1 cellular context compared by ENCODE assay signal in the genomic region with DNA sequence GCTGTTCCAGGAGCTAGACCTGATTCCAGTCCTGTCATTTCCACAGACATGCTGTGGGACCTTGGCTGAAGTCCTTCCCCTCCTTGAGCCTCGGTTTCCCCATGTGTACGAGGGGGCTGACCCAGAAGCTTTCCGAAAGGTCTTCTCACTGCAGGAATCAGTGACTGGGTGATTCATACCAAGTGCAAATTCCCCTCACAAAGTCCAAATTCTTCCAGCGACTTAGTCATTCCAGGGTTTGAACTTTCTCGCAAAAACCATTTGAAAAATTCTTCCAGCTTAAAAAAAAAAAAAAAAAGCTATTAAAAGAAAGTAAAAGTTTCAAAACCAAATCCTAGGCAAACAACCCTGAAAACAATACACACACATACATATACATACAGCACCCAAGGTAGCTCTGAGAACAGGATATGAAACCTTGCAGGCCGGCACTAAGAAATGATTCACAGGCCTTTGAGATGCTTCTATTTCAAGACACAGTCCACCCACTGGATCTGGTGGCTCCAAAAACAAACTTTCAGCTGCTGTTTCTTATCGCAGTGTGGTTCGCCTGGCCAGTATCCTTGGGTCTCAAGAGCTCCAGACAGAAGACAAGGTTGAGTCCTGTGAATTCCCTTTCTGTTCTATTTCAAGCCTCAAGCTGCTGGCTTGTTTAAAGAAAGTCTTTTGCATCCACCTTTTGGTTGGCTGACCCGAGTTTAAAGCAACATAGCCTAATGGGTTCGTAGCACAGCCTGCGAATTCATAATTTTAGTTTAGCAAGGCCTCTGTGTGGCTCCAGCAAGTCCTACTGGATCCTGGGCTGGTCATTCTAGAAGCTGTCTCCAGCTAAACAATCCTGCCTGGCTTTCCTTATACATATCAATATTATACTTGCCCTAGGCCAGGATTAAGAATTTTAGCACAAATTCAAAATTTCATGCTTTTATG.
A peak's percentile ranks its signal among the peaks of the same experiment; 100 is the strongest.
TF ChIP-seq lines count a peak whose summit lies in the region.

No MANE protein-coding gene starts in this region.

TF ChIP-seq in GM12878, 131 proteins besides CTCF, POLR2A, EP300 and RAD21 (continued from another document and continues in another):
- TF ChIP-seq GATAD2B (conservative IDR thresholded peaks at IDR 0.05; ENCODE audit: low read depth) = 0 out of 2 replicates have a peak, but pooled peaks have one; percentile 13
- peak; percentile 84 for TF ChIP-seq TCF12 (IDR thresholded peaks at IDR 0.05; ENCODE audit: low read depth, low read length)
- TF ChIP-seq GABPA (IDR thresholded peaks at IDR 0.05; ENCODE audit: low read depth) = 0 out of 2 replicates have a peak, but pooled peaks have one; percentile 26
- peak; percentile 84 for TF ChIP-seq IRF4 (IDR thresholded peaks at IDR 0.05; ENCODE audit: low read depth, low read length)
- no peak for TF ChIP-seq HDAC6 (IDR thresholded peaks at IDR 0.05; ENCODE audit: unreplicated experiment)
- peak; percentile 95 for TF ChIP-seq ZNF384 (IDR thresholded peaks at IDR 0.05; ENCODE audit: borderline replicate concordance, low read depth, low read length)
- TF ChIP-seq KLF5 (IDR thresholded peaks at IDR 0.05; ENCODE audit: partially characterized antibody) = no peak
- TF ChIP-seq, protein P1, sequence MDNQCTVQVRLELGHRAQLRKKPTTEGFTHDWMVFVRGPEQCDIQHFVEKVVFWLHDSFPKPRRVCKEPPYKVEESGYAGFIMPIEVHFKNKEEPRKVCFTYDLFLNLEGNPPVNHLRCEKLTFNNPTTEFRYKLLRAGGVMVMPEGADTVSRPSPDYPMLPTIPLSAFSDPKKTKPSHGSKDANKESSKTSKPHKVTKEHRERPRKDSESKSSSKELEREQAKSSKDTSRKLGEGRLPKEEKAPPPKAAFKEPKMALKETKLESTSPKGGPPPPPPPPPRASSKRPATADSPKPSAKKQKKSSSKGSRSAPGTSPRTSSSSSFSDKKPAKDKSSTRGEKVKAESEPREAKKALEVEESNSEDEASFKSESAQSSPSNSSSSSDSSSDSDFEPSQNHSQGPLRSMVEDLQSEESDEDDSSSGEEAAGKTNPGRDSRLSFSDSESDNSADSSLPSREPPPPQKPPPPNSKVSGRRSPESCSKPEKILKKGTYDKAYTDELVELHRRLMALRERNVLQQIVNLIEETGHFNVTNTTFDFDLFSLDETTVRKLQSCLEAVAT (IDR thresholded peaks at IDR 0.05) = peak; percentile 81; the same call in 1 of the 2 replicates
- TF ChIP-seq, protein P2, sequence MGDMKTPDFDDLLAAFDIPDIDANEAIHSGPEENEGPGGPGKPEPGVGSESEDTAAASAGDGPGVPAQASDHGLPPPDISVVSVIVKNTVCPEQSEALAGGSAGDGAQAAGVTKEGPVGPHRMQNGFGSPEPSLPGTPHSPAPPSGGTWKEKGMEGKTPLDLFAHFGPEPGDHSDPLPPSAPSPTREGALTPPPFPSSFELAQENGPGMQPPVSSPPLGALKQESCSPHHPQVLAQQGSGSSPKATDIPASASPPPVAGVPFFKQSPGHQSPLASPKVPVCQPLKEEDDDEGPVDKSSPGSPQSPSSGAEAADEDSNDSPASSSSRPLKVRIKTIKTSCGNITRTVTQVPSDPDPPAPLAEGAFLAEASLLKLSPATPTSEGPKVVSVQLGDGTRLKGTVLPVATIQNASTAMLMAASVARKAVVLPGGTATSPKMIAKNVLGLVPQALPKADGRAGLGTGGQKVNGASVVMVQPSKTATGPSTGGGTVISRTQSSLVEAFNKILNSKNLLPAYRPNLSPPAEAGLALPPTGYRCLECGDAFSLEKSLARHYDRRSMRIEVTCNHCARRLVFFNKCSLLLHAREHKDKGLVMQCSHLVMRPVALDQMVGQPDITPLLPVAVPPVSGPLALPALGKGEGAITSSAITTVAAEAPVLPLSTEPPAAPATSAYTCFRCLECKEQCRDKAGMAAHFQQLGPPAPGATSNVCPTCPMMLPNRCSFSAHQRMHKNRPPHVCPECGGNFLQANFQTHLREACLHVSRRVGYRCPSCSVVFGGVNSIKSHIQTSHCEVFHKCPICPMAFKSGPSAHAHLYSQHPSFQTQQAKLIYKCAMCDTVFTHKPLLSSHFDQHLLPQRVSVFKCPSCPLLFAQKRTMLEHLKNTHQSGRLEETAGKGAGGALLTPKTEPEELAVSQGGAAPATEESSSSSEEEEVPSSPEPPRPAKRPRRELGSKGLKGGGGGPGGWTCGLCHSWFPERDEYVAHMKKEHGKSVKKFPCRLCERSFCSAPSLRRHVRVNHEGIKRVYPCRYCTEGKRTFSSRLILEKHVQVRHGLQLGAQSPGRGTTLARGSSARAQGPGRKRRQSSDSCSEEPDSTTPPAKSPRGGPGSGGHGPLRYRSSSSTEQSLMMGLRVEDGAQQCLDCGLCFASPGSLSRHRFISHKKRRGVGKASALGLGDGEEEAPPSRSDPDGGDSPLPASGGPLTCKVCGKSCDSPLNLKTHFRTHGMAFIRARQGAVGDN (IDR thresholded peaks at IDR 0.05) = peak; percentile 47
- peak; percentile 71; the same call in 1 of the 2 replicates for TF ChIP-seq MXI1 (IDR thresholded peaks at IDR 0.05; ENCODE audit: low read depth, low read length)
- TF ChIP-seq CEBPB (IDR thresholded peaks at IDR 0.05; ENCODE audit: borderline replicate concordance in 1 of 2, low read depth in 2 of 2, low read length in 2 of 2) = peak in 1 of 2 experiments; percentile 77; a peak in 2 of 4 replicates
- peak; percentile 77; the same call in 1 of the 2 replicates for TF ChIP-seq MTA3 (IDR thresholded peaks at IDR 0.05; ENCODE audit: borderline replicate concordance, low read length)
- peak; percentile 85 for TF ChIP-seq JUNB (IDR thresholded peaks at IDR 0.05)
- TF ChIP-seq, protein P3, sequence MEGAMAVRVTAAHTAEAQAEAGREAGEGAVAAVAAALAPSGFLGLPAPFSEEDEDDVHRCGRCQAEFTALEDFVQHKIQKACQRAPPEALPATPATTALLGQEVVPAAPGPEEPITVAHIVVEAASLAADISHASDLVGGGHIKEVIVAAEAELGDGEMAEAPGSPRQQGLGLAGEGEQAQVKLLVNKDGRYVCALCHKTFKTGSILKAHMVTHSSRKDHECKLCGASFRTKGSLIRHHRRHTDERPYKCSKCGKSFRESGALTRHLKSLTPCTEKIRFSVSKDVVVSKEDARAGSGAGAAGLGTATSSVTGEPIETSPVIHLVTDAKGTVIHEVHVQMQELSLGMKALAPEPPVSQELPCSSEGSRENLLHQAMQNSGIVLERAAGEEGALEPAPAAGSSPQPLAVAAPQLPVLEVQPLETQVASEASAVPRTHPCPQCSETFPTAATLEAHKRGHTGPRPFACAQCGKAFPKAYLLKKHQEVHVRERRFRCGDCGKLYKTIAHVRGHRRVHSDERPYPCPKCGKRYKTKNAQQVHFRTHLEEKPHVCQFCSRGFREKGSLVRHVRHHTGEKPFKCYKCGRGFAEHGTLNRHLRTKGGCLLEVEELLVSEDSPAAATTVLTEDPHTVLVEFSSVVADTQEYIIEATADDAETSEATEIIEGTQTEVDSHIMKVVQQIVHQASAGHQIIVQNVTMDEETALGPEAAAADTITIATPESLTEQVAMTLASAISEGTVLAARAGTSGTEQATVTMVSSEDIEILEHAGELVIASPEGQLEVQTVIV (IDR thresholded peaks at IDR 0.05; ENCODE audit: borderline replicate concordance, partially characterized antibody) = no peak
- TF ChIP-seq BCL11A (IDR thresholded peaks at IDR 0.05; ENCODE audit: low read depth, low read length) = peak; percentile 81
- TF ChIP-seq DPF2 (IDR thresholded peaks at IDR 0.05) = peak; percentile 66
- TF ChIP-seq YY1 (IDR thresholded peaks at IDR 0.05; ENCODE audit: low read depth, low read length) = peak; percentile 58; the same call in 1 of the 2 replicates
- TF ChIP-seq SRF (IDR thresholded peaks at IDR 0.05; ENCODE audit: low read depth in 2 of 2, low read length in 2 of 2) = 0 out of 4 replicates have a peak, but pooled peaks of 1 of the 2 experiments have one; percentile 59
- TF ChIP-seq BMI1 (IDR thresholded peaks at IDR 0.05; ENCODE audit: borderline replicate concordance) = peak; percentile 37; the same call in 1 of the 2 replicates
- no peak for TF ChIP-seq CREB1 (IDR thresholded peaks at IDR 0.05; ENCODE audit: low read depth)
- TF ChIP-seq, protein P4, sequence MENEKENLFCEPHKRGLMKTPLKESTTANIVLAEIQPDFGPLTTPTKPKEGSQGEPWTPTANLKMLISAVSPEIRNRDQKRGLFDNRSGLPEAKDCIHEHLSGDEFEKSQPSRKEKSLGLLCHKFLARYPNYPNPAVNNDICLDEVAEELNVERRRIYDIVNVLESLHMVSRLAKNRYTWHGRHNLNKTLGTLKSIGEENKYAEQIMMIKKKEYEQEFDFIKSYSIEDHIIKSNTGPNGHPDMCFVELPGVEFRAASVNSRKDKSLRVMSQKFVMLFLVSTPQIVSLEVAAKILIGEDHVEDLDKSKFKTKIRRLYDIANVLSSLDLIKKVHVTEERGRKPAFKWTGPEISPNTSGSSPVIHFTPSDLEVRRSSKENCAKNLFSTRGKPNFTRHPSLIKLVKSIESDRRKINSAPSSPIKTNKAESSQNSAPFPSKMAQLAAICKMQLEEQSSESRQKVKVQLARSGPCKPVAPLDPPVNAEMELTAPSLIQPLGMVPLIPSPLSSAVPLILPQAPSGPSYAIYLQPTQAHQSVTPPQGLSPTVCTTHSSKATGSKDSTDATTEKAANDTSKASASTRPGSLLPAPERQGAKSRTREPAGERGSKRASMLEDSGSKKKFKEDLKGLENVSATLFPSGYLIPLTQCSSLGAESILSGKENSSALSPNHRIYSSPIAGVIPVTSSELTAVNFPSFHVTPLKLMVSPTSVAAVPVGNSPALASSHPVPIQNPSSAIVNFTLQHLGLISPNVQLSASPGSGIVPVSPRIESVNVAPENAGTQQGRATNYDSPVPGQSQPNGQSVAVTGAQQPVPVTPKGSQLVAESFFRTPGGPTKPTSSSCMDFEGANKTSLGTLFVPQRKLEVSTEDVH (IDR thresholded peaks at IDR 0.05; ENCODE audit: low read depth, partially characterized antibody) = peak; percentile 61
- TF ChIP-seq NR2F1 (conservative IDR thresholded peaks at IDR 0.05) = peak; percentile 38; the same call in 1 of the 2 replicates
- TF ChIP-seq, protein P5, sequence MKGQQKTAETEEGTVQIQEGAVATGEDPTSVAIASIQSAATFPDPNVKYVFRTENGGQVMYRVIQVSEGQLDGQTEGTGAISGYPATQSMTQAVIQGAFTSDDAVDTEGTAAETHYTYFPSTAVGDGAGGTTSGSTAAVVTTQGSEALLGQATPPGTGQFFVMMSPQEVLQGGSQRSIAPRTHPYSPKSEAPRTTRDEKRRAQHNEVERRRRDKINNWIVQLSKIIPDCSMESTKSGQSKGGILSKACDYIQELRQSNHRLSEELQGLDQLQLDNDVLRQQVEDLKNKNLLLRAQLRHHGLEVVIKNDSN (IDR thresholded peaks at IDR 0.05; ENCODE audit: borderline replicate concordance, extremely low read length, insufficient read depth, low read depth, low read length) = no peak
- TF ChIP-seq, protein P6, sequence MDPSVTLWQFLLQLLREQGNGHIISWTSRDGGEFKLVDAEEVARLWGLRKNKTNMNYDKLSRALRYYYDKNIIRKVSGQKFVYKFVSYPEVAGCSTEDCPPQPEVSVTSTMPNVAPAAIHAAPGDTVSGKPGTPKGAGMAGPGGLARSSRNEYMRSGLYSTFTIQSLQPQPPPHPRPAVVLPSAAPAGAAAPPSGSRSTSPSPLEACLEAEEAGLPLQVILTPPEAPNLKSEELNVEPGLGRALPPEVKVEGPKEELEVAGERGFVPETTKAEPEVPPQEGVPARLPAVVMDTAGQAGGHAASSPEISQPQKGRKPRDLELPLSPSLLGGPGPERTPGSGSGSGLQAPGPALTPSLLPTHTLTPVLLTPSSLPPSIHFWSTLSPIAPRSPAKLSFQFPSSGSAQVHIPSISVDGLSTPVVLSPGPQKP (IDR thresholded peaks at IDR 0.05; ENCODE audit: low read depth, low read length) = no peak
- no peak for TF ChIP-seq RFX5 (IDR thresholded peaks at IDR 0.05; ENCODE audit: low read depth, low read length)
- peak; percentile 92 for TF ChIP-seq IKZF1 (conservative IDR thresholded peaks at IDR 0.05)
- TF ChIP-seq SMAD5 (IDR thresholded peaks at IDR 0.05; ENCODE audit: low read depth) = no peak
- TF ChIP-seq, protein P7, sequence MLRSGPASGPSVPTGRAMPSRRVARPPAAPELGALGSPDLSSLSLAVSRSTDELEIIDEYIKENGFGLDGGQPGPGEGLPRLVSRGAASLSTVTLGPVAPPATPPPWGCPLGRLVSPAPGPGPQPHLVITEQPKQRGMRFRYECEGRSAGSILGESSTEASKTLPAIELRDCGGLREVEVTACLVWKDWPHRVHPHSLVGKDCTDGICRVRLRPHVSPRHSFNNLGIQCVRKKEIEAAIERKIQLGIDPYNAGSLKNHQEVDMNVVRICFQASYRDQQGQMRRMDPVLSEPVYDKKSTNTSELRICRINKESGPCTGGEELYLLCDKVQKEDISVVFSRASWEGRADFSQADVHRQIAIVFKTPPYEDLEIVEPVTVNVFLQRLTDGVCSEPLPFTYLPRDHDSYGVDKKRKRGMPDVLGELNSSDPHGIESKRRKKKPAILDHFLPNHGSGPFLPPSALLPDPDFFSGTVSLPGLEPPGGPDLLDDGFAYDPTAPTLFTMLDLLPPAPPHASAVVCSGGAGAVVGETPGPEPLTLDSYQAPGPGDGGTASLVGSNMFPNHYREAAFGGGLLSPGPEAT (IDR thresholded peaks at IDR 0.05; ENCODE audit: low read depth) = peak; percentile 96
- TF ChIP-seq ASH2L (IDR thresholded peaks at IDR 0.05; ENCODE audit: borderline replicate concordance, low read depth) = 0 out of 2 replicates have a peak, but pooled peaks have one; percentile 37
- TF ChIP-seq, protein P8, sequence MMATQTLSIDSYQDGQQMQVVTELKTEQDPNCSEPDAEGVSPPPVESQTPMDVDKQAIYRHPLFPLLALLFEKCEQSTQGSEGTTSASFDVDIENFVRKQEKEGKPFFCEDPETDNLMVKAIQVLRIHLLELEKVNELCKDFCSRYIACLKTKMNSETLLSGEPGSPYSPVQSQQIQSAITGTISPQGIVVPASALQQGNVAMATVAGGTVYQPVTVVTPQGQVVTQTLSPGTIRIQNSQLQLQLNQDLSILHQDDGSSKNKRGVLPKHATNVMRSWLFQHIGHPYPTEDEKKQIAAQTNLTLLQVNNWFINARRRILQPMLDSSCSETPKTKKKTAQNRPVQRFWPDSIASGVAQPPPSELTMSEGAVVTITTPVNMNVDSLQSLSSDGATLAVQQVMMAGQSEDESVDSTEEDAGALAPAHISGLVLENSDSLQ (IDR thresholded peaks at IDR 0.05) = no peak
- no peak for TF ChIP-seq JUND (IDR thresholded peaks at IDR 0.05; ENCODE audit: low read depth, low read length)
- TF ChIP-seq ZNF217 (IDR thresholded peaks at IDR 0.05) = peak; percentile 49; the same call in 1 of the 2 replicates
- peak; percentile 94 for TF ChIP-seq ZBED1 (IDR thresholded peaks at IDR 0.05; ENCODE audit: borderline replicate concordance)
- TF ChIP-seq, protein P9, sequence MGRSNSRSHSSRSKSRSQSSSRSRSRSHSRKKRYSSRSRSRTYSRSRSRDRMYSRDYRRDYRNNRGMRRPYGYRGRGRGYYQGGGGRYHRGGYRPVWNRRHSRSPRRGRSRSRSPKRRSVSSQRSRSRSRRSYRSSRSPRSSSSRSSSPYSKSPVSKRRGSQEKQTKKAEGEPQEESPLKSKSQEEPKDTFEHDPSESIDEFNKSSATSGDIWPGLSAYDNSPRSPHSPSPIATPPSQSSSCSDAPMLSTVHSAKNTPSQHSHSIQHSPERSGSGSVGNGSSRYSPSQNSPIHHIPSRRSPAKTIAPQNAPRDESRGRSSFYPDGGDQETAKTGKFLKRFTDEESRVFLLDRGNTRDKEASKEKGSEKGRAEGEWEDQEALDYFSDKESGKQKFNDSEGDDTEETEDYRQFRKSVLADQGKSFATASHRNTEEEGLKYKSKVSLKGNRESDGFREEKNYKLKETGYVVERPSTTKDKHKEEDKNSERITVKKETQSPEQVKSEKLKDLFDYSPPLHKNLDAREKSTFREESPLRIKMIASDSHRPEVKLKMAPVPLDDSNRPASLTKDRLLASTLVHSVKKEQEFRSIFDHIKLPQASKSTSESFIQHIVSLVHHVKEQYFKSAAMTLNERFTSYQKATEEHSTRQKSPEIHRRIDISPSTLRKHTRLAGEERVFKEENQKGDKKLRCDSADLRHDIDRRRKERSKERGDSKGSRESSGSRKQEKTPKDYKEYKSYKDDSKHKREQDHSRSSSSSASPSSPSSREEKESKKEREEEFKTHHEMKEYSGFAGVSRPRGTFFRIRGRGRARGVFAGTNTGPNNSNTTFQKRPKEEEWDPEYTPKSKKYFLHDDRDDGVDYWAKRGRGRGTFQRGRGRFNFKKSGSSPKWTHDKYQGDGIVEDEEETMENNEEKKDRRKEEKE (IDR thresholded peaks at IDR 0.05) = no peak
